In genomic region chr22:30643055-30643875, GRCh38 we compare ENCODE assay signal across 1 cellular context.
TF ChIP-seq lines count a peak whose summit lies in the region.

No MANE protein-coding gene starts in this region.

TF ChIP-seq in GM23338, 12 proteins besides CTCF, POLR2A, EP300 and RAD21 (continued from another document):
- TF ChIP-seq REST (IDR thresholded peaks at IDR 0.05; ENCODE audit: unreplicated experiment) = no peak
- TF ChIP-seq ZNF462 (CRISPR knock-in tag; IDR thresholded peaks at IDR 0.05) = no peak
- TF ChIP-seq STAT1 (IDR thresholded peaks at IDR 0.05; ENCODE audit: unreplicated experiment) = no peak
- TF ChIP-seq ETS1 (IDR thresholded peaks at IDR 0.05) = no peak
- TF ChIP-seq JUNB (IDR thresholded peaks at IDR 0.05; ENCODE audit: unreplicated experiment) = no peak
- TF ChIP-seq ZNF114 (CRISPR knock-in tag; IDR thresholded peaks at IDR 0.05) = no peak
- no peak for TF ChIP-seq EZH2phosphoT487 (IDR thresholded peaks at IDR 0.05; ENCODE audit: unreplicated experiment)
